29 cellular contexts compared by ENCODE assay signal in the genomic region with DNA sequence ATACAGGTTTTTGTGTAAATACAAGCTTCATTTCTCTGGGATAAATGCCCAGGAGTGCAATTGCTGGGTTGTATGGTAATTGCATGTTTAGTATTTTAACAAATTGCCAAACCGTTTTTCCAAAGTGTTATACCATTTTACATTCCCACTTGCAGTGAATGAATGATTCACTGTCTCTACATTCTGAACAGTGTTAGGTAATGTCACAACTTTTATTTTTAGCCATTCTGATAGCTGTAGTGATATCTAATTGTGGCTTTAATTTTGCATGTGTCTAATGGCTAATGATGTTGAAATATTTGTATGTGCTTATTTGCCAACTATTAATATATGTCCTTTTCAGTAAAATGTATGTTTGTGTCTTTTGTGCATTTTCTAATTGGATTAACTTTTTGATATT.
"Had no signal": no experiment of that assay in that cellular context is flagged by ENCODE, and none has a peak within 500 bp of the region (broad histone marks: within the 10 kb centered on the region; RNA-seq: fewer than 3 reads in every experiment).

No MANE protein-coding gene starts in this region.

- DNase-seq: activated B cell treated with CpG ODN at 0.5 μM for 24 hours; activated CD4-positive, alpha-beta T cell treated with anti-CD3 and anti-CD28 coated beads for 48 hours; activated CD4-positive, alpha-beta T cell treated with anti-CD3 and anti-CD28 coated beads, Interleukin-2, amount 50 U/mL, for 1 hour; activated CD4-positive, alpha-beta T cell treated with anti-CD3 and anti-CD28 coated beads, Interleukin-2, amount 50 U/mL, for 48 hours; activated CD8-positive, alpha-beta memory T cell treated with anti-CD3 and anti-CD28 coated beads for 24 hours; activated CD8-positive, alpha-beta T cell treated with anti-CD3 and anti-CD28 coated beads for 36 hours; activated effector memory CD4-positive, alpha-beta T cell treated with Interleukin-2 at 50 U/mL for 16 hours; activated gamma-delta T cell treated with Interleukin-2 at 50 U/mL for 16 hours; activated naive CD4-positive, alpha-beta T cell treated with anti-CD3 and anti-CD28 coated beads, Interleukin-2, amount 50 U/mL, for 16 hours; activated naive CD4-positive, alpha-beta T cell treated with Interleukin-2 at 50 U/mL for 16 hours; activated T-cell treated with anti-CD3 and anti-CD28 coated beads, Interleukin-2, amount 50 U/mL, for 4 hours; amniotic stem cell; anterior cingulate cortex; brain microvascular endothelial cell; caudate nucleus; cortex of kidney; dermis blood vessel endothelial cell; effector CD4-positive, alpha-beta T cell; effector memory CD8-positive, alpha-beta T cell; erythroblast; foreskin keratinocyte; gastrocnemius medialis; glutamatergic neuron; T-helper 1 cell; T-helper 17 cell; T1000; WERI-Rb-1 had no signal

- ATAC-seq: activated CD4-positive, CD25-positive, alpha-beta regulatory T cell treated with anti-CD3 and anti-CD28 coated beads, Interleukin-2, amount 50 U/mL, for 24 hours; activated CD8-positive, alpha-beta T cell treated with anti-CD3 and anti-CD28 coated beads for 36 hours; effector memory CD8-positive, alpha-beta T cell; foreskin keratinocyte; gastrocnemius medialis; T-helper 17 cell had no signal

- H3K4me3 ChIP-seq: esophagus muscularis mucosa, gastrocnemius medialis had no signal

- H3K9me3 ChIP-seq: gastrocnemius medialis had no signal

- H3K27me3 ChIP-seq: brain microvascular endothelial cell, foreskin keratinocyte, gastrocnemius medialis had no signal

- H3K36me3 ChIP-seq: brain microvascular endothelial cell, esophagus muscularis mucosa, gastrocnemius medialis, WERI-Rb-1 had no signal

- H3K27ac ChIP-seq: brain microvascular endothelial cell, esophagus muscularis mucosa, foreskin keratinocyte, gastrocnemius medialis, WERI-Rb-1 had no signal

- H3K4me1 ChIP-seq: esophagus muscularis mucosa, foreskin keratinocyte, gastrocnemius medialis had no signal
